In genomic region chr11:86753376-86753775, GRCh38 we compare ENCODE assay signal across 23 cellular contexts. TPM values are rescaled to one million over a fixed set of nuclear protein-coding genes. Genes with fewer than 3 reads are reported as not detected.
DNase-seq lines count a peak whose midpoint lies in the region; FAIRE-seq and TF ChIP-seq lines count a peak whose summit lies in the region.
"Had no signal": no experiment of that assay in that cellular context is flagged by ENCODE, and none has a peak within 500 bp of the region (broad histone marks: within the 10 kb centered on the region; RNA-seq: fewer than 3 reads in every experiment).

No MANE protein-coding gene starts in this region.

- H3K9me3 ChIP-seq in mesenchymal stem cell (ENCODE audit: control insufficient read depth, low read length) (no peaks in the 10 kb centered on the region), stomach smooth muscle (ENCODE audit: control insufficient read depth in 2 of 2, low read length in 2 of 2) (no peaks in the 10 kb centered on the region), colonic mucosa (no peaks in the 10 kb centered on the region)
- H3K9me3 ChIP-seq: BE2C had no signal

- H3K4me3 ChIP-seq in mesenchymal stem cell (ENCODE audit: insufficient read depth in 1 of 2, low read depth in 1 of 2, low read length in 2 of 2) (no peak overlapping the region), stomach smooth muscle (ENCODE audit: low read length in 2 of 2) (no peak overlapping the region), colonic mucosa (no peak overlapping the region)
- H3K4me3 ChIP-seq: GM23338 had no signal

- no peak overlapping the region for H2BK120ac ChIP-seq in mesenchymal stem cell (ENCODE audit: low read depth, low read length)

- H3K27ac ChIP-seq in mesenchymal stem cell (ENCODE audit: low read length, poor library complexity, severe bottlenecking) = no peak overlapping the region
- peak overlapping the region; percentile 18 for H3K27ac ChIP-seq in stomach smooth muscle (ENCODE audit: low read length)
- no peak overlapping the region for H3K27ac ChIP-seq in colonic mucosa

- H3K27me3 ChIP-seq in mesenchymal stem cell (ENCODE audit: control insufficient read depth in 1 of 2, insufficient read depth in 1 of 2, low read length in 2 of 2) (no peaks in the 10 kb centered on the region), stomach smooth muscle (ENCODE audit: control insufficient read depth in 1 of 2, insufficient read depth in 2 of 2, low read length in 2 of 2) (no peaks in the 10 kb centered on the region), colonic mucosa (no peaks in the 10 kb centered on the region)
- H3K27me3 ChIP-seq: BE2C had no signal

- H2BK5ac ChIP-seq in mesenchymal stem cell (ENCODE audit: low read depth, low read length, poor library complexity, severe bottlenecking) = no peak overlapping the region

- 86% methylated on average over 2 of the region's 3 CpGs for WGBS in mesenchymal stem cell

- no peak overlapping the region for H2BK12ac ChIP-seq in mesenchymal stem cell (ENCODE audit: low read length in 2 of 2)

- H2AFZ ChIP-seq in mesenchymal stem cell (ENCODE audit: low read depth, low read length) = no peak overlapping the region
- H2AFZ ChIP-seq: GM23338 had no signal

- no peaks in the 10 kb centered on the region for H3K9me3 Mint-ChIP-seq in activated T-helper 1 cell treated with anti-CD3 and anti-CD28 coated beads, Interleukin-12 subunit alpha, Interleukin-12 subunit beta, Interleukin-2, Interleukin-4 antibody, amounts not matched to agents 30 ng/mL and 10 ng/mL and 1 ng/mL, durations not matched to agents 14 hours and 24 hours and 36 hours
- H3K9me3 Mint-ChIP-seq in chondrocyte (ENCODE audit: low read depth) = no peaks in the 10 kb centered on the region
- H3K9me3 Mint-ChIP-seq: GM23338, HFFc6 had no signal

- no peaks in the 10 kb centered on the region for H3K4me1 Mint-ChIP-seq in activated T-helper 1 cell treated with anti-CD3 and anti-CD28 coated beads, Interleukin-12 subunit alpha, Interleukin-12 subunit beta, Interleukin-2, Interleukin-4 antibody, amounts not matched to agents 30 ng/mL and 10 ng/mL and 1 ng/mL, durations not matched to agents 14 hours and 24 hours and 36 hours (ENCODE audit: low read depth)
- peaks cover 19% of the 10 kb centered on the region for H3K4me1 Mint-ChIP-seq in chondrocyte (ENCODE audit: low read depth)
- H3K4me1 Mint-ChIP-seq: CD4-positive, CD25-positive, alpha-beta regulatory T cell; CD8-positive, alpha-beta memory T cell; GM23338 had no signal

- no peak overlapping the region for H3K18ac ChIP-seq in mesenchymal stem cell (ENCODE audit: low read depth in 1 of 2, low read length in 2 of 2)

- H3K4me1 ChIP-seq in mesenchymal stem cell (ENCODE audit: control insufficient read depth, insufficient read depth, low read depth, low read length) = peaks cover 7% of the 10 kb centered on the region
- peaks cover 7% of the 10 kb centered on the region for H3K4me1 ChIP-seq in stomach smooth muscle (ENCODE audit: control insufficient read depth, insufficient read depth, low read length)
- no peaks in the 10 kb centered on the region for H3K4me1 ChIP-seq in colonic mucosa
- H3K4me1 ChIP-seq: BE2C had no signal

- no peak overlapping the region for H3K4me2 ChIP-seq in mesenchymal stem cell (ENCODE audit: low read length, poor library complexity, severe bottlenecking)
- H3K4me2 ChIP-seq: GM23338 had no signal

- FAIRE-seq in urothelium cell line (lab: Jason Lieb, UNC) = no peak
- FAIRE-seq: A204.1, D721Med, GM12892, GM18507, HepG2 had no signal

- H4K8ac ChIP-seq in mesenchymal stem cell (ENCODE audit: low read length) = peak overlapping the region; percentile 23

- H4K91ac ChIP-seq in mesenchymal stem cell (ENCODE audit: low read length) = no peak overlapping the region

- no peaks in the 10 kb centered on the region for H3K36me3 ChIP-seq in mesenchymal stem cell (ENCODE audit: control insufficient read depth in 1 of 2, insufficient read depth in 2 of 2, low read depth in 1 of 2, low read length in 2 of 2)
- H3K36me3 ChIP-seq in stomach smooth muscle (ENCODE audit: control insufficient read depth in 2 of 2, insufficient read depth in 2 of 2, low read length in 2 of 2) = no peaks in the 10 kb centered on the region
- H3K36me3 ChIP-seq in colonic mucosa = no peaks in the 10 kb centered on the region
- H3K36me3 ChIP-seq: BE2C had no signal

- peak; percentile 13 for DNase-seq in epidermal melanocyte (ENCODE audit: insufficient read length, low spot score)
- DNase-seq in fibroblast of gingiva (ENCODE audit: low read depth) = peak; percentile 73
- no peak for DNase-seq in mesenchymal stem cell
- no peak for DNase-seq in urothelium cell line (ENCODE audit: low spot score)
- no peak for DNase-seq in colonic mucosa
- DNase-seq in activated T-helper 1 cell treated with anti-CD3 and anti-CD28 coated beads, Interleukin-12 subunit alpha, Interleukin-12 subunit beta, Interleukin-2, Interleukin-4 antibody, amounts not matched to agents 30 ng/mL and 10 ng/mL and 1 ng/mL, durations not matched to agents 14 hours and 24 hours and 36 hours (ENCODE audit: low spot score) = no peak
- DNase-seq in chondrocyte (ENCODE audit: low spot score) = no peak
- DNase-seq: ACHN; BE2C; C1 segment of cervical spinal cord; CD4-positive, CD25-positive, alpha-beta regulatory T cell; CD8-positive, alpha-beta memory T cell; COR-L47; GDM1; H7; HFFc6 had no signal

- no peak for TF ChIP-seq CTCF in colonic mucosa (IDR thresholded peaks at IDR 0.05)
- no peak for TF ChIP-seq CTCF in chondrocyte (IDR thresholded peaks at IDR 0.05)

- H3K36me3 Mint-ChIP-seq in activated T-helper 1 cell treated with anti-CD3 and anti-CD28 coated beads, Interleukin-12 subunit alpha, Interleukin-12 subunit beta, Interleukin-2, Interleukin-4 antibody, amounts not matched to agents 30 ng/mL and 10 ng/mL and 1 ng/mL, durations not matched to agents 14 hours and 24 hours and 36 hours (ENCODE audit: low read depth) = no peaks in the 10 kb centered on the region
- peaks cover 3% of the 10 kb centered on the region for H3K36me3 Mint-ChIP-seq in chondrocyte (ENCODE audit: low read depth)
- H3K36me3 Mint-ChIP-seq: CD4-positive, CD25-positive, alpha-beta regulatory T cell; CD8-positive, alpha-beta memory T cell had no signal

- H2AK5ac ChIP-seq in mesenchymal stem cell (ENCODE audit: low read length, severe bottlenecking) = peak overlapping the region; percentile 6

- no peak overlapping the region for H3K9ac ChIP-seq in mesenchymal stem cell (ENCODE audit: low read length)
- H3K9ac ChIP-seq in stomach smooth muscle (ENCODE audit: low read length in 2 of 2) = no peak overlapping the region
- no peak overlapping the region for H3K9ac ChIP-seq in colonic mucosa (ENCODE audit: low read depth in 2 of 2, low read length in 2 of 2)

- H3K4ac ChIP-seq in mesenchymal stem cell (ENCODE audit: low read depth in 1 of 2, low read length in 2 of 2) = no peak overlapping the region

- H3K4me3 Mint-ChIP-seq in activated T-helper 1 cell treated with anti-CD3 and anti-CD28 coated beads, Interleukin-12 subunit alpha, Interleukin-12 subunit beta, Interleukin-2, Interleukin-4 antibody, amounts not matched to agents 30 ng/mL and 10 ng/mL and 1 ng/mL, durations not matched to agents 14 hours and 24 hours and 36 hours = no peak overlapping the region
- no peak overlapping the region for H3K4me3 Mint-ChIP-seq in chondrocyte (ENCODE audit: unreplicated experiment)
- H3K4me3 Mint-ChIP-seq: CD4-positive, CD25-positive, alpha-beta regulatory T cell; CD8-positive, alpha-beta memory T cell; GM23338; HFFc6 had no signal

- no peak overlapping the region for H2BK15ac ChIP-seq in mesenchymal stem cell (ENCODE audit: low read depth, poor library complexity, severe bottlenecking)

- H3K79me1 ChIP-seq in mesenchymal stem cell (replicated peaks; ENCODE audit: low read length, poor library complexity, severe bottlenecking) = no peaks in the 10 kb centered on the region

- H3K23ac ChIP-seq in mesenchymal stem cell (ENCODE audit: low read length in 2 of 2) = no peak overlapping the region

- H3K14ac ChIP-seq in mesenchymal stem cell (ENCODE audit: low read length in 2 of 2) = no peak overlapping the region

- H3K27ac Mint-ChIP-seq in activated T-helper 1 cell treated with anti-CD3 and anti-CD28 coated beads, Interleukin-12 subunit alpha, Interleukin-12 subunit beta, Interleukin-2, Interleukin-4 antibody, amounts not matched to agents 30 ng/mL and 10 ng/mL and 1 ng/mL, durations not matched to agents 14 hours and 24 hours and 36 hours = no peak overlapping the region
- H3K27ac Mint-ChIP-seq in chondrocyte (ENCODE audit: unreplicated experiment) = no peak overlapping the region
- H3K27ac Mint-ChIP-seq: CD4-positive, CD25-positive, alpha-beta regulatory T cell; CD8-positive, alpha-beta memory T cell; GM23338; HFFc6 had no signal

- intact Hi-C loops in colonic mucosa (cut with DNase I) = no loop called here
- intact Hi-C loops in activated T-helper 1 cell treated with anti-CD3 and anti-CD28 coated beads, Interleukin-12 subunit alpha, Interleukin-12 subunit beta, Interleukin-2, Interleukin-4 antibody, amounts not matched to agents 30 ng/mL and 10 ng/mL and 1 ng/mL, durations not matched to agents 14 hours and 24 hours and 36 hours (cut with micrococcal nuclease) = no loop called here

- peaks cover 10% of the 10 kb centered on the region for H3K27me3 Mint-ChIP-seq in activated T-helper 1 cell treated with anti-CD3 and anti-CD28 coated beads, Interleukin-12 subunit alpha, Interleukin-12 subunit beta, Interleukin-2, Interleukin-4 antibody, amounts not matched to agents 30 ng/mL and 10 ng/mL and 1 ng/mL, durations not matched to agents 14 hours and 24 hours and 36 hours (ENCODE audit: insufficient read depth)
- H3K27me3 Mint-ChIP-seq in chondrocyte (ENCODE audit: low read depth) = no peaks in the 10 kb centered on the region
- H3K27me3 Mint-ChIP-seq: CD4-positive, CD25-positive, alpha-beta regulatory T cell had no signal

RNA-seq across cellular contexts. Expression of gene PRSS23, which starts 47.0 kb away (rescaled TPM):
- polyA plus RNA-seq in mesenchymal stem cell (2013, experiment 1 of 2) = 324 TPM
- polyA plus RNA-seq in mesenchymal stem cell (2013, experiment 2 of 2) = 337 TPM
- total RNA-seq in colonic mucosa = 10 to 100 TPM; 45.5 to 46.4 TPM
- 77.2 and 83.0 TPM in 2 replicates for total RNA-seq in activated T-helper 1 cell treated with anti-CD3 and anti-CD28 coated beads, Interleukin-12 subunit alpha, Interleukin-12 subunit beta, Interleukin-2, Interleukin-4 antibody, amounts not matched to agents 30 ng/mL and 10 ng/mL and 1 ng/mL, durations not matched to agents 14 hours and 24 hours and 36 hours
- total RNA-seq in chondrocyte = 464 to 742 TPM (median 737 TPM) in 3 replicates
- total RNA-seq: CD4-positive, CD25-positive, alpha-beta regulatory T cell had no signal

Comparison
In these comparisons a context has a peak if more than half of its experiments do, and no peak if none do; other contexts are left out.
1. DNase-seq: peak in epidermal melanocyte (single experiment) and fibroblast of gingiva (single experiment); none in mesenchymal stem cell (single experiment), urothelium cell line (single experiment), colonic mucosa (single experiment), activated T-helper 1 cell treated with anti-CD3 and anti-CD28 coated beads, Interleukin-12 subunit alpha, Interleukin-12 subunit beta, Interleukin-2, Interleukin-4 antibody, amounts not matched to agents 30 ng/mL and 10 ng/mL and 1 ng/mL, durations not matched to agents 14 hours and 24 hours and 36 hours (single experiment) and chondrocyte (single experiment).